ENCODE assay signal across 30 cellular contexts in the genomic region with DNA sequence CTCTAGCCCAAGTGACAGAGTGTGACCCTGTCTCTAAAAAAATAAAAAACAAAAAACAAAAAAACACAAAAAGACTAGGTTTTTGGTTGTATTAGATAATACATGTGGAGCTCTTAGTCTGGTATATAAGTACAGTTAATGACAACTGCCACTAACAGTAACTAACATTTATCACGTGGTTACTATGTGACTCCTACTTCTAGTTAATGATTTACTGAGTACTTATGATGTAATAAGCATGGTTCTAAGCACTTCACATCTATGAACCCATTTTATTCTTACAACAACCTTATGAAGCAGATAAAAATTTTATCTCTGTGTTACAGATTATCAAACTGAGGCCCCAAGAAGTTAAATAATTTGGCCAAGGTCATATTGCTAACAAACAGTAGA. TPM values are rescaled to one million over a fixed set of nuclear protein-coding genes. Genes with fewer than 3 reads are reported as not detected.
DNase-seq lines count a peak whose midpoint lies in the region; ATAC-seq and TF ChIP-seq lines count a peak whose summit lies in the region.
"Had no signal": no experiment of that assay in that cellular context is flagged by ENCODE, and none has a peak within 500 bp of the region (broad histone marks: within the 10 kb centered on the region; RNA-seq: fewer than 3 reads in every experiment).

No MANE protein-coding gene starts in this region.

- TF ChIP-seq EP300 in suprapubic skin (IDR thresholded peaks at IDR 0.05) = no peak

- H3K9me3 ChIP-seq in left ventricle myocardium inferior (replicated peaks) = no peaks in the 10 kb centered on the region
- no peaks in the 10 kb centered on the region for H3K9me3 ChIP-seq in suprapubic skin
- H3K9me3 ChIP-seq: right lobe of liver, SJSA1 had no signal

- TF ChIP-seq CTCF in left ventricle myocardium inferior (IDR thresholded peaks at IDR 0.05; ENCODE audit: borderline replicate concordance) = no peak
- TF ChIP-seq CTCF in epithelial cell of proximal tubule (conservative IDR thresholded peaks at IDR 0.05; ENCODE audit: low read depth, low read length) = no peak
- no peak for TF ChIP-seq CTCF in suprapubic skin (IDR thresholded peaks at IDR 0.05)

- intact Hi-C loops in left ventricle myocardium inferior (cut with micrococcal nuclease) = no loop called here
- intact Hi-C loops in Right ventricle myocardium superior (cut with DNase I) = no loop called here

- ATAC-seq in Right ventricle myocardium superior (ENCODE audit: poor library complexity) (no peak), HG03432 (IDR thresholded peaks at IDR 0.05; ENCODE audit: unreplicated experiment) (peak; percentile 66), HG02610 (IDR thresholded peaks at IDR 0.05; ENCODE audit: unreplicated experiment) (no peak), HG02763 (IDR thresholded peaks at IDR 0.05; ENCODE audit: unreplicated experiment) (no peak)
- ATAC-seq: activated CD4-positive, CD25-positive, alpha-beta regulatory T cell treated with anti-CD3 and anti-CD28 coated beads, Interleukin-2, amount 50 U/mL, for 24 hours; effector memory CD8-positive, alpha-beta T cell; stimulated activated effector memory CD8-positive, alpha-beta T cell treated with anti-CD3 and anti-CD28 coated beads, Interleukin-12 subunit alpha, Interleukin-12 subunit beta, amount 100 ng/mL, for 72 hours had no signal

- H3K36me3 ChIP-seq in left ventricle myocardium inferior (no peaks in the 10 kb centered on the region), suprapubic skin (no peaks in the 10 kb centered on the region)
- H3K36me3 ChIP-seq: neural progenitor cell, right lobe of liver, SJSA1 had no signal

- peaks cover 12% of the 10 kb centered on the region for H3K4me1 ChIP-seq in left ventricle myocardium inferior
- H3K4me1 ChIP-seq in suprapubic skin = no peaks in the 10 kb centered on the region
- H3K4me1 ChIP-seq: right lobe of liver, SJSA1 had no signal

- no peak overlapping the region for H3K4me3 ChIP-seq in left ventricle myocardium inferior
- H3K4me3 ChIP-seq in epithelial cell of proximal tubule (ENCODE audit: low read depth, low read length) = no peak overlapping the region
- no peak overlapping the region for H3K4me3 ChIP-seq in suprapubic skin
- H3K4me3 ChIP-seq: hepatocyte, neural progenitor cell, right lobe of liver, SJSA1 had no signal

- no peak for TF ChIP-seq POLR2A in suprapubic skin (IDR thresholded peaks at IDR 0.05)

- 86% methylated on average over 1 of the region's 1 CpG for WGBS in suprapubic skin

- H3K27ac ChIP-seq in left ventricle myocardium inferior (replicated peaks) (peak overlapping the region; percentile 63), suprapubic skin (no peak overlapping the region)
- H3K27ac ChIP-seq: 22Rv1, hepatocyte, neural progenitor cell, right lobe of liver, SJSA1 had no signal

- DNase-seq in left ventricle myocardium inferior (no peak), Right ventricle myocardium superior (no peak), epithelial cell of proximal tubule (ENCODE audit: low read depth) (peak; percentile 16), C1 segment of cervical spinal cord (lab: John Stamatoyannopoulos, UW) (no peak), suprapubic skin (ENCODE audit: low spot score in 2 of 2) (no peak)
- DNase-seq: activated CD4-positive, alpha-beta memory T cell treated with anti-CD3 and anti-CD28 coated beads for 36 hours; activated CD8-positive, alpha-beta memory T cell treated with anti-CD3 and anti-CD28 coated beads, Interleukin-2, amount 50 U/mL, for 4 hours; activated naive CD4-positive, alpha-beta T cell treated with anti-CD3 and anti-CD28 coated beads, Interleukin-2, amount 50 U/mL, for 16 hours; CD4-positive, alpha-beta T cell; effector memory CD8-positive, alpha-beta T cell; foreskin melanocyte; KBM-7; mesendoderm; NCI-H1105; NCI-H2029 treated with DMSO at 0.1 percent for 48 hours; NCI-H226; NCI-H748 treated with DMSO at 0.1 percent for 48 hours; right lobe of liver; stimulated activated CD4-positive, alpha-beta T cell treated with anti-CD3 and anti-CD28 coated beads, Interleukin-12 subunit alpha, Interleukin-12 subunit beta, amount 100 ng/mL, for 4 hours; stimulated activated CD4-positive, alpha-beta T cell treated with anti-CD3 and anti-CD28 coated beads, Interleukin-4, amount 100 ng/mL, for 24 hours had no signal

- H3K27me3 ChIP-seq in left ventricle myocardium inferior (ENCODE audit: low read depth) = no peaks in the 10 kb centered on the region
- H3K27me3 ChIP-seq in suprapubic skin = no peaks in the 10 kb centered on the region
- H3K27me3 ChIP-seq: hepatocyte, neural progenitor cell, right lobe of liver, SJSA1 had no signal

RNA-seq across cellular contexts. Expression of gene TMEFF1, which starts 6.1 kb away (rescaled TPM):
- total RNA-seq in left ventricle myocardium inferior (not detected), Right ventricle myocardium superior (not detected), epithelial cell of proximal tubule (3.5 and 7.8 TPM in 2 replicates), suprapubic skin (under 1 TPM in 2 of 4 donors, not detected in 2; 0.32 to 0.49 TPM)
- total RNA-seq: CD4-positive, alpha-beta T cell; T-helper 1 cell treated with Interleukin-12 subunit alpha and Interleukin-12 subunit beta and Interleukin-4 antibody, amounts not matched to agents 30 ng/mL and 1 ng/mL, for 36 hours had no signal

RNA-seq across cellular contexts. Expression of gene MSANTD3, which starts 39.9 kb away (rescaled TPM):
- total RNA-seq in left ventricle myocardium inferior = 19.8 TPM
- total RNA-seq in Right ventricle myocardium superior = 15.5 TPM
- 74.4 and 105 TPM in 2 replicates for total RNA-seq in epithelial cell of proximal tubule
- 10 to 100 TPM; 10.0 to 14.5 (median 12.2) TPM for total RNA-seq in suprapubic skin
